In the genomic region with DNA sequence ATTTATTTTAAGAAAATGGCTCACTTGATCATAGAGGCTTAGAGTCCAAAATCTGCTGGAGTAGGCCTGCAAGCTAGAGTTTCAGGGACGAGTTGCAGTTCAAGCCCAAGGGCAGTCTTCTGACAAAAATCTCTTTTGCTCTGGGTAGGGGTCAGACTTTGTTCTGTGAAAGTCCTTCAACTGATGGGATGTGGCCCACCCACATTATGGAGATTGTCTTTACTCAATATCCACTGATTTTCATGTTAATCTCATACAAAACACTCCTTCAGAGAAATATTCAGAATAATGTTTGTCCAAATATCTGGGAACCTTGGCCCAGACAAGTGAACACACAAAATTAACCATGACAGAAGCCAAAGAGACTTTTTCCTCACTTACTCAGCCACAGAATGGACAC, we compare ENCODE assay signal across 2 cellular contexts.
TF ChIP-seq lines count a peak whose summit lies in the region.

No MANE protein-coding gene starts in this region.

TF ChIP-seq in HEK293, 187 proteins besides CTCF, POLR2A, EP300 and RAD21:
- TF ChIP-seq, protein P1, sequence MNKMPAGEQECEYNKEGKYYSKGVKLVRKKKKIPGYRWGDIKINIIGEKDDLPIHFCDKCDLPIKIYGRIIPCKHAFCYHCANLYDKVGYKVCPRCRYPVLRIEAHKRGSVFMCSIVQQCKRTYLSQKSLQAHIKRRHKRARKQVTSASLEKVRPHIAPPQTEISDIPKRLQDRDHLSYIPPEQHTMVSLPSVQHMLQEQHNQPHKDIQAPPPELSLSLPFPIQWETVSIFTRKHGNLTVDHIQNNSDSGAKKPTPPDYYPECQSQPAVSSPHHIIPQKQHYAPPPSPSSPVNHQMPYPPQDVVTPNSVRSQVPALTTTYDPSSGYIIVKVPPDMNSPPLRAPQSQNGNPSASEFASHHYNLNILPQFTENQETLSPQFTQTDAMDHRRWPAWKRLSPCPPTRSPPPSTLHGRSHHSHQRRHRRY (tag by site-specific recombination; IDR thresholded peaks at IDR 0.05), result no peak
- peak; percentile 93 for TF ChIP-seq ZNF10 (tag by site-specific recombination; IDR thresholded peaks at IDR 0.05)

TF ChIP-seq in K562, 482 proteins besides CTCF, POLR2A, EP300 and RAD21:
- peak; percentile 83 for TF ChIP-seq ZNF134 (CRISPR knock-in tag; conservative IDR thresholded peaks at IDR 0.05)
- TF ChIP-seq, protein P2, sequence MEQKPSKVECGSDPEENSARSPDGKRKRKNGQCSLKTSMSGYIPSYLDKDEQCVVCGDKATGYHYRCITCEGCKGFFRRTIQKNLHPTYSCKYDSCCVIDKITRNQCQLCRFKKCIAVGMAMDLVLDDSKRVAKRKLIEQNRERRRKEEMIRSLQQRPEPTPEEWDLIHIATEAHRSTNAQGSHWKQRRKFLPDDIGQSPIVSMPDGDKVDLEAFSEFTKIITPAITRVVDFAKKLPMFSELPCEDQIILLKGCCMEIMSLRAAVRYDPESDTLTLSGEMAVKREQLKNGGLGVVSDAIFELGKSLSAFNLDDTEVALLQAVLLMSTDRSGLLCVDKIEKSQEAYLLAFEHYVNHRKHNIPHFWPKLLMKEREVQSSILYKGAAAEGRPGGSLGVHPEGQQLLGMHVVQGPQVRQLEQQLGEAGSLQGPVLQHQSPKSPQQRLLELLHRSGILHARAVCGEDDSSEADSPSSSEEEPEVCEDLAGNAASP (IDR thresholded peaks at IDR 0.05), result no peak
TF ChIP-seq in K562: peak in this region for 1.
